Comparison of ENCODE assay signal across 29 cellular contexts in the genomic region with DNA sequence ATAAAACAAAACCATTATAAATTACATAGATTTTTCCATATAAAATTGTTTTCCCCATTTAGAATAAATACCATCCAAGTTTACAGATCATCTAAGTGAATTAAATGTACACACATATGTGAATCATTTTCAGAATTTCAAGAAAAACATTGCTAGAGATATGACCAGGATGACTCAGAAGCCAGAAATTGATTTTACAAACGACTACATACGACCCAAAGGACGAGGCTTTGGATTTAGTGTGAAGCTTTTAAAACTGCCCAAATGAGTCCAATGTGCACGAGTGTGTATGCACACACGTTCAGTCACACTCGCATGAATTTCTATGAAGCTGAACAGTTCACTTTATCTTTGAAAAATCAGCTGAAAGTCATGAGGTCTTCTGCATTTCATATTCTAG.
"Had no signal": no experiment of that assay in that cellular context is flagged by ENCODE, and none has a peak within 500 bp of the region (broad histone marks: within the 10 kb centered on the region; RNA-seq: fewer than 3 reads in every experiment).

No MANE protein-coding gene starts in this region.

- H3K4me3 Mint-ChIP-seq: activated naive CD4-positive, alpha-beta T cell treated with anti-CD3 and anti-CD28 coated beads for 36 hours; activated naive CD8-positive, alpha-beta T cell treated with anti-CD3 and anti-CD28 coated beads, Interleukin-2, amount 10 ng/mL, durations not matched to agents 7 days and 5 days; activated T-cell treated with anti-CD3 and anti-CD28 coated beads, Interleukin-2, amount 50 U/mL, for 4 hours; natural killer cell treated with Interleukin-12 subunit alpha and Interleukin-12 subunit beta and Interleukin-15 and Interleukin-18, amount 100 ng/mL, for 72 hours; stimulated activated memory B cell treated with anti-CD40 and anti-IgM and Interleukin-4, amounts not matched to agents 10 μg/mL and 1 μg/mL and 100 μg/mL, for 72 hours had no signal

- H3K36me3 Mint-ChIP-seq: activated naive CD8-positive, alpha-beta T cell treated with anti-CD3 and anti-CD28 coated beads, Interleukin-2, amount 10 ng/mL, durations not matched to agents 7 days and 5 days; natural killer cell treated with Interleukin-12 subunit alpha and Interleukin-12 subunit beta and Interleukin-15 and Interleukin-18, amount 100 ng/mL, for 72 hours; stimulated activated memory B cell treated with anti-CD40 and anti-IgM and Interleukin-4, amounts not matched to agents 10 μg/mL and 1 μg/mL and 100 μg/mL, for 72 hours had no signal

- DNase-seq: activated CD4-positive, CD25-positive, alpha-beta regulatory T cell treated with anti-CD3 and anti-CD28 coated beads, Interleukin-2, amount 50 U/mL, for 72 hours; activated CD8-positive, alpha-beta memory T cell treated with anti-CD3 and anti-CD28 coated beads for 24 hours; activated CD8-positive, alpha-beta memory T cell treated with anti-CD3 and anti-CD28 coated beads, Interleukin-2, amount 50 U/mL, for 4 hours; activated effector memory CD4-positive, alpha-beta T cell treated with Interleukin-2 at 50 U/mL for 16 hours; activated naive CD4-positive, alpha-beta T cell treated with anti-CD3 and anti-CD28 coated beads for 36 hours; activated naive CD8-positive, alpha-beta T cell treated with anti-CD3 and anti-CD28 coated beads, Interleukin-2, amount 10 ng/mL, durations not matched to agents 7 days and 5 days; activated T-cell treated with anti-CD3 and anti-CD28 coated beads, Interleukin-2, amount 50 U/mL, for 4 hours; body of pancreas; dermis blood vessel endothelial cell; effector memory CD4-positive, alpha-beta T cell; gastrocnemius medialis; head of caudate nucleus; left ventricle myocardium superior; mammary epithelial cell; midbrain; pancreas; psoas muscle; stimulated activated CD4-positive, alpha-beta T cell treated with anti-CD3 and anti-CD28 coated beads, Interleukin-12 subunit alpha, Interleukin-12 subunit beta, amount 100 ng/mL, for 4 hours; stomach; transverse colon; uterus; WERI-Rb-1 had no signal

- H3K27me3 ChIP-seq: body of pancreas, gastrocnemius medialis, pancreas, right atrium auricular region, stomach, transverse colon, uterus had no signal

- H3K36me3 ChIP-seq: pancreas, right atrium auricular region, transverse colon, uterus had no signal

- ATAC-seq: activated T-cell treated with anti-CD3 and anti-CD28 coated beads, Interleukin-2, amount 50 U/mL, for 4 hours; body of pancreas; esophagus mucosa; gastrocnemius medialis; left ventricle myocardium superior; pancreas; psoas muscle; stimulated activated memory B cell treated with anti-CD40 and anti-IgM and Interleukin-4, amounts not matched to agents 10 μg/mL and 1 μg/mL and 100 μg/mL, for 72 hours had no signal

- H3K27ac ChIP-seq: body of pancreas, gastrocnemius medialis, pancreas, psoas muscle, right atrium auricular region, stomach, transverse colon, uterus, WERI-Rb-1 had no signal

- H3K4me3 ChIP-seq: body of pancreas, gastrocnemius medialis, pancreas, psoas muscle, right atrium auricular region, stomach, transverse colon, uterus had no signal

- H3K4me1 ChIP-seq: body of pancreas, gastrocnemius medialis, pancreas, psoas muscle, right atrium auricular region, stomach, transverse colon, uterus had no signal

- H3K9me3 Mint-ChIP-seq: activated naive CD4-positive, alpha-beta T cell treated with anti-CD3 and anti-CD28 coated beads for 36 hours; activated naive CD8-positive, alpha-beta T cell treated with anti-CD3 and anti-CD28 coated beads, Interleukin-2, amount 10 ng/mL, durations not matched to agents 7 days and 5 days; activated T-cell treated with anti-CD3 and anti-CD28 coated beads, Interleukin-2, amount 50 U/mL, for 4 hours; natural killer cell treated with Interleukin-12 subunit alpha and Interleukin-12 subunit beta and Interleukin-15 and Interleukin-18, amount 100 ng/mL, for 72 hours had no signal

- FAIRE-seq: endothelial cell of umbilical vein, islet of Langerhans, pancreas, TTC549 had no signal

- H3K4me1 Mint-ChIP-seq: activated naive CD8-positive, alpha-beta T cell treated with anti-CD3 and anti-CD28 coated beads, Interleukin-2, amount 10 ng/mL, durations not matched to agents 7 days and 5 days; stimulated activated memory B cell treated with anti-CD40 and anti-IgM and Interleukin-4, amounts not matched to agents 10 μg/mL and 1 μg/mL and 100 μg/mL, for 72 hours had no signal

- H3K27ac Mint-ChIP-seq: activated naive CD4-positive, alpha-beta T cell treated with anti-CD3 and anti-CD28 coated beads for 36 hours; activated naive CD8-positive, alpha-beta T cell treated with anti-CD3 and anti-CD28 coated beads, Interleukin-2, amount 10 ng/mL, durations not matched to agents 7 days and 5 days; natural killer cell treated with Interleukin-12 subunit alpha and Interleukin-12 subunit beta and Interleukin-15 and Interleukin-18, amount 100 ng/mL, for 72 hours; stimulated activated memory B cell treated with anti-CD40 and anti-IgM and Interleukin-4, amounts not matched to agents 10 μg/mL and 1 μg/mL and 100 μg/mL, for 72 hours had no signal

- H3K9me3 ChIP-seq: body of pancreas, gastrocnemius medialis, pancreas, psoas muscle, right atrium auricular region, stomach, transverse colon, uterus had no signal
